In the genomic region with DNA sequence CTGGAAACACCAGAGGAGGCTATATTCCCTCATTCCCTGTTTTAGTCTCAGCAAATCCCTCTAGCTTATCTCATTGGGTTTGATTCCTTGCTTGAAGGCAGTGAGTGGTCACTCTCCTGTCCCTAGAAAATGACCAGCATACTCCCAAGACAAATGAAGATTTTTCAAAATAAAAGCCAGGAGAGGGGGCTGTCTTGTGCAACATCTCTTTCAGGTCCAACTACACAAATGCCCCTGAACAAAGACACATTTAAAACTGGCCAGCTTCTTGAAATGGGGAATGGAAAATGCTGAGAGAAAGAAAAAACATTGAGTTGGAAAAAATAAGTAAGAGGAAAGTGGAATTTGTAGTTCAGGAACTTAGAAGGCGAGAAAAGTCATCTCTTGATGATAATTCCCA, we compare ENCODE assay signal across 3 cellular contexts.
A peak's percentile ranks its signal among the peaks of the same experiment; 100 is the strongest.
TF ChIP-seq lines count a peak whose summit lies in the region.

No MANE protein-coding gene starts in this region.

TF ChIP-seq in HepG2, 621 proteins besides CTCF, POLR2A, EP300 and RAD21:
- TF ChIP-seq MYNN (CRISPR knock-in tag; IDR thresholded peaks at IDR 0.05; ENCODE audit: low read depth), result peak; percentile 98; the same call in 1 of the 2 replicates
- no peak for TF ChIP-seq DMAP1 (CRISPR knock-in tag; IDR thresholded peaks at IDR 0.05)
TF ChIP-seq in HepG2: peak in this region for 1.

TF ChIP-seq in GM23338, 12 proteins besides CTCF, POLR2A, EP300 and RAD21 (continues in another document):
- TF ChIP-seq CREB1 (CRISPR knock-in tag; IDR thresholded peaks at IDR 0.05; ENCODE audit: low read depth) (no peak), JUNB (IDR thresholded peaks at IDR 0.05; ENCODE audit: unreplicated experiment) (no peak), NANOG (IDR thresholded peaks at IDR 0.05; ENCODE audit: borderline replicate concordance) (no peak), ZNF114 (CRISPR knock-in tag; IDR thresholded peaks at IDR 0.05) (no peak), ZNF331 (CRISPR knock-in tag; IDR thresholded peaks at IDR 0.05; ENCODE audit: low read depth) (no peak), EZH2 (IDR thresholded peaks at IDR 0.05; ENCODE audit: low read depth, unreplicated experiment) (no peak)
- TF ChIP-seq, protein P1, sequence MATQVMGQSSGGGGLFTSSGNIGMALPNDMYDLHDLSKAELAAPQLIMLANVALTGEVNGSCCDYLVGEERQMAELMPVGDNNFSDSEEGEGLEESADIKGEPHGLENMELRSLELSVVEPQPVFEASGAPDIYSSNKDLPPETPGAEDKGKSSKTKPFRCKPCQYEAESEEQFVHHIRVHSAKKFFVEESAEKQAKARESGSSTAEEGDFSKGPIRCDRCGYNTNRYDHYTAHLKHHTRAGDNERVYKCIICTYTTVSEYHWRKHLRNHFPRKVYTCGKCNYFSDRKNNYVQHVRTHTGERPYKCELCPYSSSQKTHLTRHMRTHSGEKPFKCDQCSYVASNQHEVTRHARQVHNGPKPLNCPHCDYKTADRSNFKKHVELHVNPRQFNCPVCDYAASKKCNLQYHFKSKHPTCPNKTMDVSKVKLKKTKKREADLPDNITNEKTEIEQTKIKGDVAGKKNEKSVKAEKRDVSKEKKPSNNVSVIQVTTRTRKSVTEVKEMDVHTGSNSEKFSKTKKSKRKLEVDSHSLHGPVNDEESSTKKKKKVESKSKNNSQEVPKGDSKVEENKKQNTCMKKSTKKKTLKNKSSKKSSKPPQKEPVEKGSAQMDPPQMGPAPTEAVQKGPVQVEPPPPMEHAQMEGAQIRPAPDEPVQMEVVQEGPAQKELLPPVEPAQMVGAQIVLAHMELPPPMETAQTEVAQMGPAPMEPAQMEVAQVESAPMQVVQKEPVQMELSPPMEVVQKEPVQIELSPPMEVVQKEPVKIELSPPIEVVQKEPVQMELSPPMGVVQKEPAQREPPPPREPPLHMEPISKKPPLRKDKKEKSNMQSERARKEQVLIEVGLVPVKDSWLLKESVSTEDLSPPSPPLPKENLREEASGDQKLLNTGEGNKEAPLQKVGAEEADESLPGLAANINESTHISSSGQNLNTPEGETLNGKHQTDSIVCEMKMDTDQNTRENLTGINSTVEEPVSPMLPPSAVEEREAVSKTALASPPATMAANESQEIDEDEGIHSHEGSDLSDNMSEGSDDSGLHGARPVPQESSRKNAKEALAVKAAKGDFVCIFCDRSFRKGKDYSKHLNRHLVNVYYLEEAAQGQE (IDR thresholded peaks at IDR 0.05; ENCODE audit: unreplicated experiment), result no peak
- TF ChIP-seq, protein P2, sequence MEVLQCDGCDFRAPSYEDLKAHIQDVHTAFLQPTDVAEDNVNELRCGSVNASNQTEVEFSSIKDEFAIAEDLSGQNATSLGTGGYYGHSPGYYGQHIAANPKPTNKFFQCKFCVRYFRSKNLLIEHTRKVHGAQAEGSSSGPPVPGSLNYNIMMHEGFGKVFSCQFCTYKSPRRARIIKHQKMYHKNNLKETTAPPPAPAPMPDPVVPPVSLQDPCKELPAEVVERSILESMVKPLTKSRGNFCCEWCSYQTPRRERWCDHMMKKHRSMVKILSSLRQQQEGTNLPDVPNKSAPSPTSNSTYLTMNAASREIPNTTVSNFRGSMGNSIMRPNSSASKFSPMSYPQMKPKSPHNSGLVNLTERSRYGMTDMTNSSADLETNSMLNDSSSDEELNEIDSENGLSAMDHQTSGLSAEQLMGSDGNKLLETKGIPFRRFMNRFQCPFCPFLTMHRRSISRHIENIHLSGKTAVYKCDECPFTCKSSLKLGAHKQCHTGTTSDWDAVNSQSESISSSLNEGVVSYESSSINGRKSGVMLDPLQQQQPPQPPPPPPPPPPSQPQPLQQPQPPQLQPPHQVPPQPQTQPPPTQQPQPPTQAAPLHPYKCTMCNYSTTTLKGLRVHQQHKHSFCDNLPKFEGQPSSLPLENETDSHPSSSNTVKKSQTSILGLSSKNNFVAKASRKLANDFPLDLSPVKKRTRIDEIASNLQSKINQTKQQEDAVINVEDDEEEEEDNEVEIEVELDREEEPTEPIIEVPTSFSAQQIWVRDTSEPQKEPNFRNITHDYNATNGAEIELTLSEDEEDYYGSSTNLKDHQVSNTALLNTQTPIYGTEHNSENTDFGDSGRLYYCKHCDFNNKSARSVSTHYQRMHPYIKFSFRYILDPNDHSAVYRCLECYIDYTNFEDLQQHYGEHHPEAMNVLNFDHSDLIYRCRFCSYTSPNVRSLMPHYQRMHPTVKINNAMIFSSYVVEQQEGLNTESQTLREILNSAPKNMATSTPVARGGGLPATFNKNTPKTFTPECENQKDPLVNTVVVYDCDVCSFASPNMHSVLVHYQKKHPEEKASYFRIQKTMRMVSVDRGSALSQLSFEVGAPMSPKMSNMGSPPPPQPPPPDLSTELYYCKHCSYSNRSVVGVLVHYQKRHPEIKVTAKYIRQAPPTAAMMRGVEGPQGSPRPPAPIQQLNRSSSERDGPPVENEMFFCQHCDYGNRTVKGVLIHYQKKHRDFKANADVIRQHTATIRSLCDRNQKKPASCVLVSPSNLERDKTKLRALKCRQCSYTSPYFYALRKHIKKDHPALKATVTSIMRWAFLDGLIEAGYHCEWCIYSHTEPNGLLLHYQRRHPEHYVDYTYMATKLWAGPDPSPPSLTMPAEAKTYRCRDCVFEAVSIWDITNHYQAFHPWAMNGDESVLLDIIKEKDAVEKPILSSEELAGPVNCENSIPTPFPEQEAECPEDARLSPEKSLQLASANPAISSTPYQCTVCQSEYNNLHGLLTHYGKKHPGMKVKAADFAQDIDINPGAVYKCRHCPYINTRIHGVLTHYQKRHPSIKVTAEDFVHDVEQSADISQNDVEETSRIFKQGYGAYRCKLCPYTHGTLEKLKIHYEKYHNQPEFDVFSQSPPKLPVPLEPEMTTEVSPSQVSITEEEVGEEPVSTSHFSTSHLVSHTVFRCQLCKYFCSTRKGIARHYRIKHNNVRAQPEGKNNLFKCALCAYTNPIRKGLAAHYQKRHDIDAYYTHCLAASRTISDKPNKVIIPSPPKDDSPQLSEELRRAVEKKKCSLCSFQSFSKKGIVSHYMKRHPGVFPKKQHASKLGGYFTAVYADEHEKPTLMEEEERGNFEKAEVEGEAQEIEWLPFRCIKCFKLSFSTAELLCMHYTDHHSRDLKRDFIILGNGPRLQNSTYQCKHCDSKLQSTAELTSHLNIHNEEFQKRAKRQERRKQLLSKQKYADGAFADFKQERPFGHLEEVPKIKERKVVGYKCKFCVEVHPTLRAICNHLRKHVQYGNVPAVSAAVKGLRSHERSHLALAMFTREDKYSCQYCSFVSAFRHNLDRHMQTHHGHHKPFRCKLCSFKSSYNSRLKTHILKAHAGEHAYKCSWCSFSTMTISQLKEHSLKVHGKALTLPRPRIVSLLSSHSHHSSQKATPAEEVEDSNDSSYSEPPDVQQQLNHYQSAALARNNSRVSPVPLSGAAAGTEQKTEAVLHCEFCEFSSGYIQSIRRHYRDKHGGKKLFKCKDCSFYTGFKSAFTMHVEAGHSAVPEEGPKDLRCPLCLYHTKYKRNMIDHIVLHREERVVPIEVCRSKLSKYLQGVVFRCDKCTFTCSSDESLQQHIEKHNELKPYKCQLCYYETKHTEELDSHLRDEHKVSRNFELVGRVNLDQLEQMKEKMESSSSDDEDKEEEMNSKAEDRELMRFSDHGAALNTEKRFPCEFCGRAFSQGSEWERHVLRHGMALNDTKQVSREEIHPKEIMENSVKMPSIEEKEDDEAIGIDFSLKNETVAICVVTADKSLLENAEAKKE (CRISPR knock-in tag; IDR thresholded peaks at IDR 0.05), result no peak
- TF ChIP-seq, protein P3, sequence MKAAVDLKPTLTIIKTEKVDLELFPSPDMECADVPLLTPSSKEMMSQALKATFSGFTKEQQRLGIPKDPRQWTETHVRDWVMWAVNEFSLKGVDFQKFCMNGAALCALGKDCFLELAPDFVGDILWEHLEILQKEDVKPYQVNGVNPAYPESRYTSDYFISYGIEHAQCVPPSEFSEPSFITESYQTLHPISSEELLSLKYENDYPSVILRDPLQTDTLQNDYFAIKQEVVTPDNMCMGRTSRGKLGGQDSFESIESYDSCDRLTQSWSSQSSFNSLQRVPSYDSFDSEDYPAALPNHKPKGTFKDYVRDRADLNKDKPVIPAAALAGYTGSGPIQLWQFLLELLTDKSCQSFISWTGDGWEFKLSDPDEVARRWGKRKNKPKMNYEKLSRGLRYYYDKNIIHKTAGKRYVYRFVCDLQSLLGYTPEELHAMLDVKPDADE (IDR thresholded peaks at IDR 0.05), result no peak

TF ChIP-seq in K562, 482 proteins besides CTCF, POLR2A, EP300 and RAD21:
- TF ChIP-seq MYNN (IDR thresholded peaks at IDR 0.05), result peak; percentile 41; the same call in 1 of the 2 replicates
- no peak for TF ChIP-seq MYNN (CRISPR knock-in tag; IDR thresholded peaks at IDR 0.05)
- TF ChIP-seq, protein P4, sequence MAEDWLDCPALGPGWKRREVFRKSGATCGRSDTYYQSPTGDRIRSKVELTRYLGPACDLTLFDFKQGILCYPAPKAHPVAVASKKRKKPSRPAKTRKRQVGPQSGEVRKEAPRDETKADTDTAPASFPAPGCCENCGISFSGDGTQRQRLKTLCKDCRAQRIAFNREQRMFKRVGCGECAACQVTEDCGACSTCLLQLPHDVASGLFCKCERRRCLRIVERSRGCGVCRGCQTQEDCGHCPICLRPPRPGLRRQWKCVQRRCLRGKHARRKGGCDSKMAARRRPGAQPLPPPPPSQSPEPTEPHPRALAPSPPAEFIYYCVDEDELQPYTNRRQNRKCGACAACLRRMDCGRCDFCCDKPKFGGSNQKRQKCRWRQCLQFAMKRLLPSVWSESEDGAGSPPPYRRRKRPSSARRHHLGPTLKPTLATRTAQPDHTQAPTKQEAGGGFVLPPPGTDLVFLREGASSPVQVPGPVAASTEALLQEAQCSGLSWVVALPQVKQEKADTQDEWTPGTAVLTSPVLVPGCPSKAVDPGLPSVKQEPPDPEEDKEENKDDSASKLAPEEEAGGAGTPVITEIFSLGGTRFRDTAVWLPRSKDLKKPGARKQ (CRISPR knock-in tag; IDR thresholded peaks at IDR 0.05), result no peak
- TF ChIP-seq PURB (CRISPR knock-in tag; IDR thresholded peaks at IDR 0.05; ENCODE audit: low read depth), result no peak
- TF ChIP-seq ZNF311 (CRISPR knock-in tag; IDR thresholded peaks at IDR 0.05), result no peak
- TF ChIP-seq EGR1 (conservative IDR thresholded peaks at IDR 0.05), result no peak
